8 cellular contexts compared by ENCODE assay signal in the genomic region with DNA sequence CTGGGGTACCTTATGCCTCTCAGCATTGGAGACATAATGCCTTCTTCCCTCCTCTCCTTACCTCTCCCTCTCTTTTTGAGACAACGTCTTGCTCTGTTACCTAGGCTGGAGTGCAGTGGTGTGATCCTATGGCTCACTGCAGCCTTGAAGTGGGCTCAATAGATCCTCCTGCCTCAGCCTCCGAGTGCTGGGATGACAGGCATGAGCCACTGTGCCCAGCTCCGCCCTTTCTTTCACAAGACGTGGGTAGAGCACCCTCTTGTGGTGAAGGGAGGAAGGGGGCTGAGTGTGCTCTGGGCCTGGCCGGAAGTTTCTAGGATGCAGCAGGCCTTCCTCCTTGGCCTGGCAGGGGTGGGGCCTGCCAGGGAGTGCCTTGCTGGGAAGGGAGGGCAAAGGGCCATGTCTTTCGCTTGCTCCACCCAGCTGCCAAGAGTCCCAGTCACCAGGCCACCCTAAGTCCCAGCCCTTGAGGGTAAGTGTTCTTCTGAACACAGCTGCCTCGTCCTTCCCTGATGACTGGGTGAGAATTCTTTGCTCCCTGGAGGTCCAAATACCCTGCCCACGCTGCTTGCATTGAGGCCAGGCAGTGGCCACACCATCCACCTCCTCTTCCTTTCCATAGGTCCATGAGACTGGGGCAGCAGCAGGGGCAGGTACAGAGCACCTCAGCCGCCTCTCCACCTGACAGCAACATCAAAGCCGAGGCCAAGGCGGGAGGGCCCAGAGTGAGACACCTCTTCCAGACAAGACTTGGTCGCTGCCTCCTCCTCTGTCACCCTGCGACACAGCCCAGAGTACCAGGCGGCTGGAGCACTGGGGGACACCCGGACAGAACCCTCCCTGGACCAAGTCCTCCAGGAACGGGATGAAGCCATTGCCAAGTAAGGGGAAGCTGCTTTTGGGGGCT.
DNase-seq lines count a peak whose midpoint lies in the region; TF ChIP-seq lines count a peak whose summit lies in the region.

No MANE protein-coding gene starts in this region.

- peaks cover 3% of the 10 kb centered on the region; the same call in 1 of the 2 replicates for H3K4me1 ChIP-seq in HEK293 (ENCODE audit: control insufficient read depth, insufficient read depth, low read length)

- POLR2A ChIA-PET in HEK293 (lab: Yijun Ruan, JAX): interaction anchor here (0.7 to 1.6 kb wide), 4 partner anchors 32 to 128 kb away, joined by 4 to 7 read pairs (median 4); no protein-coding TSS in a partner anchor

- no peaks in the 10 kb centered on the region for H3K9me3 ChIP-seq in HEK293 (ENCODE audit: control insufficient read depth, insufficient read depth, low read depth, low read length)

- CTCF ChIA-PET in HEK293 (lab: Yijun Ruan, JAX): interaction anchor here (0.6 to 4.3 kb wide), 37 partner anchors 9 to 666 kb away, joined by 3 to 59 read pairs (median 3); a partner anchor contains a TSS

- H3K36me3 ChIP-seq in HEK293 (ENCODE audit: control insufficient read depth in 2 of 2, insufficient read depth in 1 of 2, low read length in 2 of 2): peaks cover 0 to 22% of the 10 kb centered on the region in 2 experiments; a peak in 2 of 3 replicates

- peak; percentile 84 for DNase-seq in DMS153 treated with DMSO at 0.1 percent for 48 hours (lab: John Stamatoyannopoulos, UW; ENCODE audit: unreplicated experiment)
- peak; percentile 87 for DNase-seq in NCI-H1694 (lab: John Stamatoyannopoulos, UW)
- DNase-seq in T-helper 1 cell: peak; percentile 56 to 84 (median 74)
- peak; percentile 23 for DNase-seq in amniotic stem cell (lab: John Stamatoyannopoulos, UW)
- DNase-seq in hepatic stellate cell (ENCODE audit: low spot score): peak; percentile 84
- peak; percentile 74 for DNase-seq in stimulated activated CD4-positive, alpha-beta T cell treated with anti-CD3 and anti-CD28 coated beads, Interleukin-12 subunit alpha, Interleukin-12 subunit beta, amount 100 ng/mL, for 4 hours
- DNase-seq in epidermal melanocyte (ENCODE audit: insufficient read length, low spot score): no peak

- no peak overlapping the region for H3K4me3 ChIP-seq in HEK293 (ENCODE audit: low read depth, low read length)

- peak; percentile 93 for TF ChIP-seq CTCF in HEK293 (tag by site-specific recombination; IDR thresholded peaks at IDR 0.05)

- H3K27ac ChIP-seq in HEK293 (ENCODE audit: extremely low read depth, low read depth, low read length): peak overlapping the region; percentile 45; the same call in 1 of the 2 replicates

TF ChIP-seq in HEK293, 187 proteins besides CTCF, POLR2A, EP300 and RAD21 (continues in another document):
- TF ChIP-seq KLF16 (tag by site-specific recombination; IDR thresholded peaks at IDR 0.05): peak; percentile 72; the same call in 1 of the 2 replicates
- peak; percentile 33; the same call in 1 of the 2 replicates for TF ChIP-seq ZNF76 (tag by site-specific recombination; IDR thresholded peaks at IDR 0.05; ENCODE audit: borderline replicate concordance, low read depth)
- TF ChIP-seq ZNF223 (tag by site-specific recombination; IDR thresholded peaks at IDR 0.05): no peak
- no peak for TF ChIP-seq ZNF560 (tag by site-specific recombination; IDR thresholded peaks at IDR 0.05; ENCODE audit: borderline replicate concordance)
- TF ChIP-seq ZNF707 (tag by site-specific recombination; IDR thresholded peaks at IDR 0.05): no peak
- peak; percentile 63 for TF ChIP-seq ZNF366 (tag by site-specific recombination; conservative IDR thresholded peaks at IDR 0.05)
- TF ChIP-seq TRIM28 (IDR thresholded peaks at IDR 0.05; ENCODE audit: borderline replicate concordance, low read length): peak; percentile 70; the same call in 1 of the 2 replicates
- TF ChIP-seq, protein P1, sequence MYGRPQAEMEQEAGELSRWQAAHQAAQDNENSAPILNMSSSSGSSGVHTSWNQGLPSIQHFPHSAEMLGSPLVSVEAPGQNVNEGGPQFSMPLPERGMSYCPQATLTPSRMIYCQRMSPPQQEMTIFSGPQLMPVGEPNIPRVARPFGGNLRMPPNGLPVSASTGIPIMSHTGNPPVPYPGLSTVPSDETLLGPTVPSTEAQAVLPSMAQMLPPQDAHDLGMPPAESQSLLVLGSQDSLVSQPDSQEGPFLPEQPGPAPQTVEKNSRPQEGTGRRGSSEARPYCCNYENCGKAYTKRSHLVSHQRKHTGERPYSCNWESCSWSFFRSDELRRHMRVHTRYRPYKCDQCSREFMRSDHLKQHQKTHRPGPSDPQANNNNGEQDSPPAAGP (tag by site-specific recombination; IDR thresholded peaks at IDR 0.05): peak; percentile 77; the same call in 1 of the 2 replicates
- TF ChIP-seq, protein P2, sequence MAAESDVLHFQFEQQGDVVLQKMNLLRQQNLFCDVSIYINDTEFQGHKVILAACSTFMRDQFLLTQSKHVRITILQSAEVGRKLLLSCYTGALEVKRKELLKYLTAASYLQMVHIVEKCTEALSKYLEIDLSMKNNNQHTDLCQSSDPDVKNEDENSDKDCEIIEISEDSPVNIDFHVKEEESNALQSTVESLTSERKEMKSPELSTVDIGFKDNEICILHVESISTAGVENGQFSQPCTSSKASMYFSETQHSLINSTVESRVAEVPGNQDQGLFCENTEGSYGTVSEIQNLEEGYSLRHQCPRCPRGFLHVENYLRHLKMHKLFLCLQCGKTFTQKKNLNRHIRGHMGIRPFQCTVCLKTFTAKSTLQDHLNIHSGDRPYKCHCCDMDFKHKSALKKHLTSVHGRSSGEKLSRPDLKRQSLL (tag by site-specific recombination; IDR thresholded peaks at IDR 0.05): no peak
- TF ChIP-seq, protein P3, sequence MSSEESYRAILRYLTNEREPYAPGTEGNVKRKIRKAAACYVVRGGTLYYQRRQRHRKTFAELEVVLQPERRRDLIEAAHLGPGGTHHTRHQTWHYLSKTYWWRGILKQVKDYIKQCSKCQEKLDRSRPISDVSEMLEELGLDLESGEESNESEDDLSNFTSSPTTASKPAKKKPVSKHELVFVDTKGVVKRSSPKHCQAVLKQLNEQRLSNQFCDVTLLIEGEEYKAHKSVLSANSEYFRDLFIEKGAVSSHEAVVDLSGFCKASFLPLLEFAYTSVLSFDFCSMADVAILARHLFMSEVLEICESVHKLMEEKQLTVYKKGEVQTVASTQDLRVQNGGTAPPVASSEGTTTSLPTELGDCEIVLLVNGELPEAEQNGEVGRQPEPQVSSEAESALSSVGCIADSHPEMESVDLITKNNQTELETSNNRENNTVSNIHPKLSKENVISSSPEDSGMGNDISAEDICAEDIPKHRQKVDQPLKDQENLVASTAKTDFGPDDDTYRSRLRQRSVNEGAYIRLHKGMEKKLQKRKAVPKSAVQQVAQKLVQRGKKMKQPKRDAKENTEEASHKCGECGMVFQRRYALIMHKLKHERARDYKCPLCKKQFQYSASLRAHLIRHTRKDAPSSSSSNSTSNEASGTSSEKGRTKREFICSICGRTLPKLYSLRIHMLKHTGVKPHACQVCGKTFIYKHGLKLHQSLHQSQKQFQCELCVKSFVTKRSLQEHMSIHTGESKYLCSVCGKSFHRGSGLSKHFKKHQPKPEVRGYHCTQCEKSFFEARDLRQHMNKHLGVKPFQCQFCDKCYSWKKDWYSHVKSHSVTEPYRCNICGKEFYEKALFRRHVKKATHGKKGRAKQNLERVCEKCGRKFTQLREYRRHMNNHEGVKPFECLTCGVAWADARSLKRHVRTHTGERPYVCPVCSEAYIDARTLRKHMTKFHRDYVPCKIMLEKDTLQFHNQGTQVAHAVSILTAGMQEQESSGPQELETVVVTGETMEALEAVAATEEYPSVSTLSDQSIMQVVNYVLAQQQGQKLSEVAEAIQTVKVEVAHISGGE (tag by site-specific recombination; conservative IDR thresholded peaks at IDR 0.05; ENCODE audit: low read depth): 0 out of 2 replicates have a peak, but pooled peaks have one; percentile 20
- TF ChIP-seq ZFP37 (tag by site-specific recombination; IDR thresholded peaks at IDR 0.05): 0 out of 2 replicates have a peak, but pooled peaks have one; percentile 35
- no peak for TF ChIP-seq ZFP41 (tag by site-specific recombination; IDR thresholded peaks at IDR 0.05; ENCODE audit: borderline replicate concordance)
- TF ChIP-seq RBAK (tag by site-specific recombination; IDR thresholded peaks at IDR 0.05): no peak
- TF ChIP-seq, protein P4, sequence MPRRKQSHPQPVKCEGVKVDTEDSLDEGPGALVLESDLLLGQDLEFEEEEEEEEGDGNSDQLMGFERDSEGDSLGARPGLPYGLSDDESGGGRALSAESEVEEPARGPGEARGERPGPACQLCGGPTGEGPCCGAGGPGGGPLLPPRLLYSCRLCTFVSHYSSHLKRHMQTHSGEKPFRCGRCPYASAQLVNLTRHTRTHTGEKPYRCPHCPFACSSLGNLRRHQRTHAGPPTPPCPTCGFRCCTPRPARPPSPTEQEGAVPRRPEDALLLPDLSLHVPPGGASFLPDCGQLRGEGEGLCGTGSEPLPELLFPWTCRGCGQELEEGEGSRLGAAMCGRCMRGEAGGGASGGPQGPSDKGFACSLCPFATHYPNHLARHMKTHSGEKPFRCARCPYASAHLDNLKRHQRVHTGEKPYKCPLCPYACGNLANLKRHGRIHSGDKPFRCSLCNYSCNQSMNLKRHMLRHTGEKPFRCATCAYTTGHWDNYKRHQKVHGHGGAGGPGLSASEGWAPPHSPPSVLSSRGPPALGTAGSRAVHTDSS (tag by site-specific recombination; IDR thresholded peaks at IDR 0.05): peak; percentile 60; the same call in 1 of the 2 replicates
- TF ChIP-seq GLIS1 (tag by site-specific recombination; IDR thresholded peaks at IDR 0.05): peak; percentile 37; the same call in 1 of the 2 replicates
- no peak for TF ChIP-seq ZNF341 (tag by site-specific recombination; IDR thresholded peaks at IDR 0.05; ENCODE audit: low read depth)
- TF ChIP-seq, protein P5, sequence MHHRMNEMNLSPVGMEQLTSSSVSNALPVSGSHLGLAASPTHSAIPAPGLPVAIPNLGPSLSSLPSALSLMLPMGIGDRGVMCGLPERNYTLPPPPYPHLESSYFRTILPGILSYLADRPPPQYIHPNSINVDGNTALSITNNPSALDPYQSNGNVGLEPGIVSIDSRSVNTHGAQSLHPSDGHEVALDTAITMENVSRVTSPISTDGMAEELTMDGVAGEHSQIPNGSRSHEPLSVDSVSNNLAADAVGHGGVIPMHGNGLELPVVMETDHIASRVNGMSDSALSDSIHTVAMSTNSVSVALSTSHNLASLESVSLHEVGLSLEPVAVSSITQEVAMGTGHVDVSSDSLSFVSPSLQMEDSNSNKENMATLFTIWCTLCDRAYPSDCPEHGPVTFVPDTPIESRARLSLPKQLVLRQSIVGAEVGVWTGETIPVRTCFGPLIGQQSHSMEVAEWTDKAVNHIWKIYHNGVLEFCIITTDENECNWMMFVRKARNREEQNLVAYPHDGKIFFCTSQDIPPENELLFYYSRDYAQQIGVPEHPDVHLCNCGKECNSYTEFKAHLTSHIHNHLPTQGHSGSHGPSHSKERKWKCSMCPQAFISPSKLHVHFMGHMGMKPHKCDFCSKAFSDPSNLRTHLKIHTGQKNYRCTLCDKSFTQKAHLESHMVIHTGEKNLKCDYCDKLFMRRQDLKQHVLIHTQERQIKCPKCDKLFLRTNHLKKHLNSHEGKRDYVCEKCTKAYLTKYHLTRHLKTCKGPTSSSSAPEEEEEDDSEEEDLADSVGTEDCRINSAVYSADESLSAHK (tag by site-specific recombination; IDR thresholded peaks at IDR 0.05): peak; percentile 81
